Comparison of ENCODE assay signal across 8 cellular contexts in the genomic region with DNA sequence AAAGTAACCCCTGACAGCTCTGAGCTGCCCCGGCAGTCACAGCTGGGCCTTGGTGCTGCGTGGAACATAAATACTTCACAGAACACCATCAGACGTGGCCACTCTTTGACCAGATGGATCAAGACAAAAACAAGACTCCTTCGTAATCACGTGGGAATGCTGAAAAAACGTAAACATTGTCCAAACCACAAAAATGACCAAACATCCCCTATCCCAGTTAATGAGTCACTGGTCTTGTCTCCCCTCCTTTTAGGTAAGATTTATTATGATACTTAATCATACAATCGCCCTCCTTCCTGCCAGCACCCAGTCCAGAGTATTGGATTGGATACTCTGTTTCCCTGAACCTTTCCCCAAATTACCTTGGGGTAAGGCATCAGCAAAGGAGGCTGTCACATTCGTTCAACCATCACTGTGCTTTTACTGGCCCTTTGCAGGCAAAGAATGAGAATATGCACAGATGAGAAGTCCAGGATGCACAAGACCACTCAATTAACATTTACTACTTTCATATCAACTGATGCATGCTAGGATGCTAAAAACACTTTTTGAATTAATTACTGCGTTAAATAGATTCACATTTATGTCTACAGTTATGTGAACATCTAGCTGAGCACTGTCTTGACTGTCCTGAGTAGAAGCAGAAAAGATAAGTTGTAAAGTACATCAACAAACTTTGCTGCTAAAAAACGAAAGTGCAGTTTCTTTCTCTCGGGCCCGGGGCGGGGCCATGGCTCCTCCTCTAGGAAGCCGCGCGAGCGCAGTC. TPM values are rescaled to one million over a fixed set of nuclear protein-coding genes. Genes with fewer than 3 reads are reported as not detected.
A peak's percentile ranks its signal among the peaks of the same experiment; 100 is the strongest.
DNase-seq lines count a peak whose midpoint lies in the region; ATAC-seq and TF ChIP-seq lines count a peak whose summit lies in the region.

No MANE protein-coding gene starts in this region.

- H2AFZ ChIP-seq in neural progenitor cell (replicated peaks) = peak overlapping the region; percentile 81

- H3K27ac Mint-ChIP-seq in neural progenitor cell = no peak overlapping the region

- peaks cover 4% of the 10 kb centered on the region for H3K27me3 Mint-ChIP-seq in neural progenitor cell (ENCODE audit: insufficient read depth, low read depth)

- no peaks in the 10 kb centered on the region for H3K79me2 ChIP-seq in neural progenitor cell (ENCODE audit: low read depth)

- H3K27me3 ChIP-seq in A673 (replicated peaks; ENCODE audit: insufficient read depth, low read depth, low read length, poor library complexity) = no peaks in the 10 kb centered on the region
- H3K27me3 ChIP-seq in effector memory CD4-positive, alpha-beta T cell (replicated peaks; ENCODE audit: control insufficient read depth, insufficient read depth, low read length, poor library complexity, severe bottlenecking) = no peaks in the 10 kb centered on the region
- no peaks in the 10 kb centered on the region for H3K27me3 ChIP-seq in neural progenitor cell

- ATAC-seq in GM19025 (IDR thresholded peaks at IDR 0.05; ENCODE audit: low read depth, unreplicated experiment) (peak; percentile 3), HG03196 (IDR thresholded peaks at IDR 0.05; ENCODE audit: unreplicated experiment) (no peak), GM18520 (IDR thresholded peaks at IDR 0.05; ENCODE audit: unreplicated experiment) (no peak), HG03108 (IDR thresholded peaks at IDR 0.05; ENCODE audit: unreplicated experiment) (no peak)

- H3K4me3 Mint-ChIP-seq in neural progenitor cell = peak overlapping the region; percentile 90

- CTCF ChIA-PET in A673 (lab: Charles Lee) = interaction anchor here (0.7 kb wide), 1 partner anchor 82 kb away, joined by 4 read pairs; the partner anchor contains the start of genes OFD1 and TRAPPC2

- POLR2A ChIA-PET in A673 (lab: Charles Lee; ENCODE audit: low non-redundant PET) = no interaction called here

- no peaks in the 10 kb centered on the region for H4K20me1 ChIP-seq in neural progenitor cell (ENCODE audit: low read depth)

- no peaks in the 10 kb centered on the region for H3K36me3 Mint-ChIP-seq in neural progenitor cell

- peak overlapping the region; percentile 85 for H3K4me2 ChIP-seq in neural progenitor cell

- peaks cover 6% of the 10 kb centered on the region for H3K4me1 Mint-ChIP-seq in neural progenitor cell

- H3K9me3 ChIP-seq in A673 (ENCODE audit: low read depth, low read length, poor library complexity, severe bottlenecking) = no peaks in the 10 kb centered on the region
- H3K9me3 ChIP-seq in effector memory CD4-positive, alpha-beta T cell (ENCODE audit: control insufficient read depth, low read length) = no peaks in the 10 kb centered on the region
- no peaks in the 10 kb centered on the region for H3K9me3 ChIP-seq in neural progenitor cell (ENCODE audit: low read depth)

- intact Hi-C loops in A673 (cut with micrococcal nuclease; ENCODE audit: unreplicated experiment) = loop anchor here (5.0 kb wide), 1 partner anchor 80 kb away; the partner anchor contains the start of genes OFD1 and TRAPPC2

- BruUV-seq in A673 (replicated peaks; lab: Mats Ljungman, UMichigan) = TSS peak; percentile 84

- TF ChIP-seq CTCF in A673 (conservative IDR thresholded peaks at IDR 0.05; ENCODE audit: low read depth, low read length) (no peak), neural progenitor cell (IDR thresholded peaks at IDR 0.05) (no peak)

- H3K36me3 ChIP-seq in A673 (ENCODE audit: insufficient read depth, low read length, poor library complexity, severe bottlenecking) (no peaks in the 10 kb centered on the region), neural progenitor cell (no peaks in the 10 kb centered on the region)
- H3K36me3 ChIP-seq in effector memory CD4-positive, alpha-beta T cell (ENCODE audit: control insufficient read depth, insufficient read depth, low read length) = peaks cover 8% of the 10 kb centered on the region

- H3K9ac ChIP-seq in neural progenitor cell = no peak overlapping the region

- peaks cover 2% of the 10 kb centered on the region for H3K4me1 ChIP-seq in A673 (ENCODE audit: insufficient read depth, low read length, poor library complexity, severe bottlenecking)
- no peaks in the 10 kb centered on the region for H3K4me1 ChIP-seq in effector memory CD4-positive, alpha-beta T cell (ENCODE audit: control insufficient read depth, insufficient read depth, low read length, poor library complexity, severe bottlenecking)
- no peaks in the 10 kb centered on the region for H3K4me1 ChIP-seq in neural progenitor cell

- peaks cover 12% of the 10 kb centered on the region for H3F3A ChIP-seq in neural progenitor cell (ENCODE audit: low read depth)

- DNase-seq in A673 (ENCODE audit: low spot score) = peak; percentile 2
- DNase-seq in OCI-M1 (lab: John Stamatoyannopoulos, UW) = peak; percentile 61
- DNase-seq in effector memory CD4-positive, alpha-beta T cell = no peak
- DNase-seq in neural progenitor cell (ENCODE audit: low spot score) = no peak

- no peaks in the 10 kb centered on the region for H3K9me3 Mint-ChIP-seq in neural progenitor cell

- no peak overlapping the region for H3K27ac ChIP-seq in A673 (ENCODE audit: low read depth, low read length, poor library complexity, severe bottlenecking)
- H3K27ac ChIP-seq in effector memory CD4-positive, alpha-beta T cell (ENCODE audit: insufficient read depth, low read length, poor library complexity, severe bottlenecking) = peak overlapping the region; percentile 93
- H3K27ac ChIP-seq in neural progenitor cell = no peak overlapping the region

- peak overlapping the region; percentile 59 for H3K4me3 ChIP-seq in A673 (ENCODE audit: low read depth, low read length, poor library complexity, severe bottlenecking)
- H3K4me3 ChIP-seq in effector memory CD4-positive, alpha-beta T cell (ENCODE audit: insufficient read depth, low read depth, low read length, poor library complexity, severe bottlenecking) = peak overlapping the region; percentile 35
- peak overlapping the region; percentile 54 for H3K4me3 ChIP-seq in neural progenitor cell

RNA-seq across cellular contexts. Expression of gene TCEANC, which starts 0.5 kb away (rescaled TPM):
- total RNA-seq in A673 (2021) (3.1 and 3.9 TPM in 2 replicates), neural progenitor cell (ENCODE audit: low replicate concordance) (3.6 and 6.8 TPM in 2 replicates)

RNA-seq across cellular contexts. Expression of gene RAB9A, which starts 36.5 kb away (rescaled TPM):
- total RNA-seq in A673 (2021) = 24.8 and 25.8 TPM in 2 replicates
- 27.9 and 30.5 TPM in 2 replicates for total RNA-seq in neural progenitor cell (ENCODE audit: low replicate concordance)

Comparison
In these comparisons a context has a peak if more than half of its experiments do, and no peak if none do; other contexts are left out.
1. DNase-seq: peak in A673 (single experiment) and OCI-M1 (single experiment); none in effector memory CD4-positive, alpha-beta T cell (0 of 3) and neural progenitor cell (single experiment).
2. Peak in every context shown above with its lines, with median percentiles within 50 percentile points of each other: H3K4me3 ChIP-seq.